17 cellular contexts compared by ENCODE assay signal in genomic region chr9:123335986-123336329, GRCh38. TPM values are rescaled to one million over a fixed set of nuclear protein-coding genes. Genes with fewer than 3 reads are reported as not detected.
DNase-seq lines count a peak whose midpoint lies in the region; ATAC-seq, FAIRE-seq and TF ChIP-seq lines count a peak whose summit lies in the region.
"Had no signal": no experiment of that assay in that cellular context is flagged by ENCODE, and none has a peak within 500 bp of the region (broad histone marks: within the 10 kb centered on the region; RNA-seq: fewer than 3 reads in every experiment).

No MANE protein-coding gene starts in this region.

- ATAC-seq in GM23338 (no peak), GM12878 (no peak)
- ATAC-seq: mucosa of descending colon had no signal

- POLR2A ChIA-PET in GM12878 (lab: Charles Lee) = interaction anchor here (0.6 to 2.5 kb wide), 4 partner anchors 9 to 102 kb away, joined by 4 to 9 read pairs (median 4); no protein-coding TSS in a partner anchor

- no peaks in the 10 kb centered on the region for H3K9me3 Mint-ChIP-seq in GM23338
- no peaks in the 10 kb centered on the region for H3K9me3 Mint-ChIP-seq in endothelial cell (ENCODE audit: unreplicated experiment)
- H3K9me3 Mint-ChIP-seq: activated CD4-positive, alpha-beta memory T cell treated with anti-CD3 and anti-CD28 coated beads for 36 hours; activated T-cell treated with anti-CD3 and anti-CD28 coated beads, Interleukin-2, amount 50 U/mL, for 24 hours had no signal

- TF ChIP-seq EP300 in GM12878 (IDR thresholded peaks at IDR 0.05; ENCODE audit: borderline replicate concordance in 1 of 2, control insufficient read depth in 1 of 2, low read depth in 2 of 2, low read length in 2 of 2) = no peak

- no peaks in the 10 kb centered on the region for H3K9me2 ChIP-seq in GM23338 (ENCODE audit: insufficient read depth)

- CTCF ChIA-PET in GM12878 (lab: Yijun Ruan, JAX) = interaction anchor here (1.1 to 4.8 kb wide), 2 partner anchors 10 to 15 kb away, joined by 3 to 56 read pairs; no protein-coding TSS in a partner anchor

- H3K27me3 ChIP-seq in GM23338 (ENCODE audit: insufficient read depth) (no peaks in the 10 kb centered on the region), GM12878 (replicated peaks in 1 of 2; ENCODE audit: control insufficient read depth in 2 of 2, insufficient read depth in 2 of 2, low read length in 1 of 2) (no peaks in the 10 kb centered on the region), skeletal muscle satellite cell (ENCODE audit: control insufficient read depth, insufficient read depth, low read length) (peaks cover 16% of the 10 kb centered on the region)
- H3K27me3 ChIP-seq: Peyer's patch had no signal

- H4K20me1 ChIP-seq in GM23338 (replicated peaks; ENCODE audit: insufficient read depth) = no peaks in the 10 kb centered on the region
- no peaks in the 10 kb centered on the region for H4K20me1 ChIP-seq in GM12878 (ENCODE audit: control insufficient read depth, insufficient read depth)

- H3K27me3 Mint-ChIP-seq in GM23338 (ENCODE audit: insufficient read depth, low read depth, poor library complexity) = peaks cover 4% of the 10 kb centered on the region
- H3K27me3 Mint-ChIP-seq in endothelial cell (ENCODE audit: unreplicated experiment) = peaks cover 9% of the 10 kb centered on the region
- H3K27me3 Mint-ChIP-seq: activated CD4-positive, alpha-beta memory T cell treated with anti-CD3 and anti-CD28 coated beads for 36 hours; activated T-cell treated with anti-CD3 and anti-CD28 coated beads, Interleukin-2, amount 50 U/mL, for 24 hours had no signal

- H3K9ac ChIP-seq in GM12878 (ENCODE audit: control insufficient read depth, insufficient read depth, low read length) (no peak overlapping the region), skeletal muscle satellite cell (ENCODE audit: low read depth, low read length) (no peak overlapping the region)

- DNase-seq in GM23338 (ENCODE audit: low spot score) = no peak
- no peak for DNase-seq in GM12878 (ENCODE audit: low read depth, low spot score)
- no peak for DNase-seq in NCI-H1417 (lab: John Stamatoyannopoulos, UW)
- no peak for DNase-seq in endothelial cell (ENCODE audit: low spot score)
- DNase-seq in NCI-H128 (lab: John Stamatoyannopoulos, UW; ENCODE audit: unreplicated experiment) = no peak
- DNase-seq: activated CD4-positive, alpha-beta memory T cell treated with anti-CD3 and anti-CD28 coated beads for 36 hours; activated naive CD4-positive, alpha-beta T cell treated with anti-CD3 and anti-CD28 coated beads, Interleukin-2, amount 50 U/mL, for 16 hours; activated T-cell treated with anti-CD3 and anti-CD28 coated beads, Interleukin-2, amount 50 U/mL, for 24 hours; mucosa of descending colon; NCI-H2107; NCI-H69; stimulated activated CD4-positive, alpha-beta T cell treated with anti-CD3 and anti-CD28 coated beads, Interleukin-15, amount 100 ng/mL, for 24 hours had no signal

- SMC1A ChIA-PET in GM12878 (lab: Charles Lee; ENCODE audit: uncharacterized antibody, unreplicated experiment) = interaction anchor here (0.8 to 12.9 kb wide), 4 partner anchors 9 to 72 kb away, joined by 3 to 268 read pairs (median 3); no protein-coding TSS in a partner anchor

- H3K4me3 ChIP-seq in GM23338 (no peak overlapping the region), GM12878 (no peak overlapping the region), mesodermal cell (ENCODE audit: extremely low read depth, insufficient read depth, low read length, poor library complexity, severe bottlenecking) (no peak overlapping the region), skeletal muscle satellite cell (ENCODE audit: low read length) (no peak overlapping the region)
- H3K4me3 ChIP-seq: mucosa of descending colon, Peyer's patch, prostate gland had no signal

- intact Hi-C loops in GM12878 (cut with micrococcal nuclease; ENCODE audit: unreplicated experiment) = loop anchor here (5.0 kb wide), 1 partner anchor 159 kb away; no protein-coding TSS in a partner anchor

- H3K27ac ChIP-seq in GM23338 (ENCODE audit: low read depth) = peak overlapping the region; percentile 34; the same call in 1 of the 2 replicates
- H3K27ac ChIP-seq in GM12878 (ENCODE audit: control insufficient read depth, insufficient read depth) = no peak overlapping the region
- peak overlapping the region; percentile 75 for H3K27ac ChIP-seq in mesodermal cell (ENCODE audit: low read depth, low read length, severe bottlenecking)

- H3K4me1 ChIP-seq in GM23338 (ENCODE audit: insufficient read depth) = peaks cover 18% of the 10 kb centered on the region; the same call in 1 of the 2 replicates
- peaks cover 60% of the 10 kb centered on the region for H3K4me1 ChIP-seq in GM12878 (ENCODE audit: control insufficient read depth, insufficient read depth, low read length)
- H3K4me1 ChIP-seq in mesodermal cell (ENCODE audit: control insufficient read depth, insufficient read depth, low read length, poor library complexity, severe bottlenecking) = peaks cover 22% of the 10 kb centered on the region
- peaks cover 2% of the 10 kb centered on the region for H3K4me1 ChIP-seq in skeletal muscle satellite cell (ENCODE audit: control insufficient read depth, insufficient read depth, low read length)
- H3K4me1 ChIP-seq: prostate gland had no signal

- in situ Hi-C loops in GM12878 (cut with MboI) = no loop called here

- H3K4me3 Mint-ChIP-seq in GM23338 (no peak overlapping the region), endothelial cell (ENCODE audit: unreplicated experiment) (no peak overlapping the region)
- H3K4me3 Mint-ChIP-seq: activated CD4-positive, alpha-beta memory T cell treated with anti-CD3 and anti-CD28 coated beads for 36 hours; activated T-cell treated with anti-CD3 and anti-CD28 coated beads, Interleukin-2, amount 50 U/mL, for 24 hours had no signal

- H3K36me3 Mint-ChIP-seq in GM23338 (ENCODE audit: low read depth) = no peaks in the 10 kb centered on the region
- H3K36me3 Mint-ChIP-seq in endothelial cell (ENCODE audit: low read depth, unreplicated experiment) = peaks cover under 1% of the 10 kb centered on the region
- H3K36me3 Mint-ChIP-seq: activated CD4-positive, alpha-beta memory T cell treated with anti-CD3 and anti-CD28 coated beads for 36 hours had no signal

- no peaks in the 10 kb centered on the region for H3K9me3 ChIP-seq in GM12878 (replicated peaks; ENCODE audit: control insufficient read depth, insufficient read depth, low read length)
- H3K9me3 ChIP-seq in mesodermal cell (ENCODE audit: control insufficient read depth, low read length) = no peaks in the 10 kb centered on the region
- H3K9me3 ChIP-seq in skeletal muscle satellite cell (replicated peaks; ENCODE audit: low read length) = no peaks in the 10 kb centered on the region
- H3K9me3 ChIP-seq: mucosa of descending colon, Peyer's patch, prostate gland had no signal

- H3K79me2 ChIP-seq in GM23338 (replicated peaks; ENCODE audit: insufficient read depth) (no peaks in the 10 kb centered on the region), GM12878 (ENCODE audit: control insufficient read depth, insufficient read depth, low read length) (no peaks in the 10 kb centered on the region)

- TF ChIP-seq CTCF in GM23338 (conservative IDR thresholded peaks at IDR 0.05; ENCODE audit: low read depth in 2 of 2) = no peak
- TF ChIP-seq CTCF in GM12878 (IDR thresholded peaks at IDR 0.05 in 2 of 3, conservative IDR thresholded peaks at IDR 0.05 in 1 of 3; ENCODE audit: control insufficient read depth in 2 of 3, extremely low read depth in 1 of 3, insufficient read depth in 1 of 3, low read depth in 3 of 3, low read length in 3 of 3) = no peak
- no peak for TF ChIP-seq CTCF in endothelial cell (IDR thresholded peaks at IDR 0.05; ENCODE audit: unreplicated experiment)

- H3K36me3 ChIP-seq in GM23338 (ENCODE audit: insufficient read depth) (no peaks in the 10 kb centered on the region), GM12878 (ENCODE audit: control insufficient read depth in 2 of 2, insufficient read depth in 2 of 2, low read length in 1 of 2) (no peaks in the 10 kb centered on the region), mesodermal cell (ENCODE audit: control insufficient read depth, insufficient read depth, low read length) (no peaks in the 10 kb centered on the region), skeletal muscle satellite cell (ENCODE audit: insufficient read depth, low read length) (no peaks in the 10 kb centered on the region)
- H3K36me3 ChIP-seq: Peyer's patch, prostate gland had no signal

- H3K27ac Mint-ChIP-seq in GM23338 (peak overlapping the region; percentile 36), endothelial cell (ENCODE audit: unreplicated experiment) (no peak overlapping the region)
- H3K27ac Mint-ChIP-seq: activated CD4-positive, alpha-beta memory T cell treated with anti-CD3 and anti-CD28 coated beads for 36 hours; activated T-cell treated with anti-CD3 and anti-CD28 coated beads, Interleukin-2, amount 50 U/mL, for 24 hours had no signal

- H3F3A ChIP-seq in GM23338 (replicated peaks; ENCODE audit: low read depth) = no peaks in the 10 kb centered on the region

- H2AFZ ChIP-seq in GM23338 (peak overlapping the region; percentile 90), GM12878 (ENCODE audit: control insufficient read depth, low read depth, low read length) (no peak overlapping the region)

- no peak for TF ChIP-seq POLR2A in GM12878 (IDR thresholded peaks at IDR 0.05; ENCODE audit: low read depth, low read length)

- RAD21 ChIA-PET in GM12878 (lab: Charles Lee; ENCODE audit: unreplicated experiment) = interaction anchor here (0.5 to 7.9 kb wide), 6 partner anchors 10 to 102 kb away, joined by 3 to 61 read pairs (median 4); no protein-coding TSS in a partner anchor

- no peak for TF ChIP-seq RAD21 in GM12878 (IDR thresholded peaks at IDR 0.05; ENCODE audit: insufficient read depth, low read depth, low read length)

- 0 out of 2 replicates have a peak overlapping the region, but pooled peaks have one; percentile 48 for H3K4me2 ChIP-seq in GM23338
- 0 out of 2 replicates have a peak overlapping the region, but pooled peaks have one; percentile 14 for H3K4me2 ChIP-seq in GM12878 (ENCODE audit: control insufficient read depth, insufficient read depth)
- peak overlapping the region; percentile 1 for H3K4me2 ChIP-seq in skeletal muscle satellite cell (ENCODE audit: low read length)

- peaks cover 33% of the 10 kb centered on the region for H3K4me1 Mint-ChIP-seq in GM23338
- peaks cover 36% of the 10 kb centered on the region for H3K4me1 Mint-ChIP-seq in endothelial cell (ENCODE audit: unreplicated experiment)

- no peak for FAIRE-seq in GM12878 (lab: Jason Lieb, UNC)
- FAIRE-seq: islet of Langerhans had no signal

- BruUV-seq in GM12878 (replicated peaks; lab: Mats Ljungman, UMichigan) = no TSS peak

- WGBS in GM12878 (ENCODE audit: insufficient coverage, insufficient replicate concordance, low lambda C conversion rate, missing lambda C conversion rate) = 67% methylated on average over 6 of the region's 6 CpGs
- 52% methylated on average over 2 of the region's 6 CpGs; no CpG with 5 or more reads in 1 of the 2 experiments for WGBS in mesodermal cell (ENCODE audit: insufficient coverage in 2 of 2), 2 experiments

RNA-seq across cellular contexts. Expression of gene CRB2, which starts 20.0 kb away (rescaled TPM):
- 9.8 and 10.2 TPM in 2 replicates for total RNA-seq in GM23338 (2014; rRNA removed; shearing (Covaris generic))
- polyA plus RNA-seq in GM23338 (2016; fragmentation: Nextera tagmentation; extraction: Ambion mirVana) (0.34 and 0.50 TPM in 2 replicates), GM12878 (2011; rRNA removed) (0.01 TPM in 2 replicates), GM12878 (2014; fragmentation: Illumina TruSeq; extraction: Trizol) (0.08 and 0.10 TPM in 2 replicates), GM12878 (2014; fragmentation: Nextera tagmentation; extraction: Ambion mirVana) (not detected), GM12878 (2014; rRNA removed) (0.38 and 0.47 TPM in 2 replicates), GM12878 (2016; fragmentation: Nextera tagmentation; extraction: Ambion mirVana) (under 1 TPM in 1 of 2 experiments, not detected in 1; 0.15 TPM)
- 0.51 and 1.2 TPM in 2 replicates for total RNA-seq in GM12878 (2013; cell fraction: nucleolus; rRNA removed)
- total RNA-seq in GM12878 (2014; rRNA removed) (0.23 and 0.33 TPM in 2 replicates), GM12878 (2014; rRNA removed; fragmentation: Illumina TruSeq; extraction: Trizol) (0.27 and 0.28 TPM in 2 replicates), GM12878 (2021) (0.69 and 0.80 TPM in 2 replicates), endothelial cell (ENCODE audit: unreplicated experiment) (0.18 TPM)
- polyA plus RNA-seq in GM12878 (2011; ENCODE audit: low read depth) = 0.16 TPM
- polyA plus RNA-seq in GM12878 (2011; cell fraction: cytosol; rRNA removed) = 0.04 and 0.08 TPM in 2 replicates
- polyA plus RNA-seq in GM12878 (2011; cell fraction: nucleus; rRNA removed) = 0.25 and 0.26 TPM in 2 replicates
- polyA plus RNA-seq in GM12878 (2012) = 0.48 and 0.51 TPM in 2 replicates
- polyA minus RNA-seq in GM12878 (2011; rRNA and poly(A)+ RNA removed) = 0.07 and 0.10 TPM in 2 replicates
- not detected in 2 replicates for polyA minus RNA-seq in GM12878 (2011; cell fraction: cytosol; rRNA and poly(A)+ RNA removed)
- 0.10 and 0.12 TPM in 2 replicates for polyA minus RNA-seq in GM12878 (2011; cell fraction: nucleus; rRNA and poly(A)+ RNA removed)
- polyA plus RNA-seq in mesodermal cell (2013, experiment 1 of 2) = 58.5 TPM
- polyA plus RNA-seq in mesodermal cell (2013, experiment 2 of 2) = 59.5 TPM
- total RNA-seq in skeletal muscle satellite cell (2012; rRNA removed) = not detected in 2 replicates
- total RNA-seq: activated CD4-positive, alpha-beta memory T cell treated with anti-CD3 and anti-CD28 coated beads for 36 hours had no signal
